In the genomic region with DNA sequence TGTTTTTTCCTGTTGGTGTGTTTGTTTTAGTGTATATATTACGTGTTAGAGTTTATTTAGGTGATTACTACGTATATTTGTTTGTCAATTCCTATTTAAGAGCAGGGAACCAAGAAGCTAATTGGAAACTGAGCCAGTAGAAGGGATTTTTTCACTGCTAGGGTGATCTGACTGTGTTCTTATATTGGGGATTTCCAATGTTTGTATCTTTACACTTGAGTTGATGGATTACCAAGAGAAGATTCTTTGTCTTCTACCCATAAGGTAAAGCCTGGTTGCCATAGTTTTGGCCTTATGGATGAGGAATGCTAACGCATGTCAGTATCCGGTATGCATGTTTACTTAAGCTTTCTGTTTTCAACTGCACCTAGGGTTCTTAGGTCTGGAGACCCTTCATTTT, we compare ENCODE assay signal across 1 cellular context.
TF ChIP-seq lines count a peak whose summit lies in the region.

No MANE protein-coding gene starts in this region.

TF ChIP-seq in GM23338, 12 proteins besides CTCF, POLR2A, EP300 and RAD21:
- TF ChIP-seq, protein P1, sequence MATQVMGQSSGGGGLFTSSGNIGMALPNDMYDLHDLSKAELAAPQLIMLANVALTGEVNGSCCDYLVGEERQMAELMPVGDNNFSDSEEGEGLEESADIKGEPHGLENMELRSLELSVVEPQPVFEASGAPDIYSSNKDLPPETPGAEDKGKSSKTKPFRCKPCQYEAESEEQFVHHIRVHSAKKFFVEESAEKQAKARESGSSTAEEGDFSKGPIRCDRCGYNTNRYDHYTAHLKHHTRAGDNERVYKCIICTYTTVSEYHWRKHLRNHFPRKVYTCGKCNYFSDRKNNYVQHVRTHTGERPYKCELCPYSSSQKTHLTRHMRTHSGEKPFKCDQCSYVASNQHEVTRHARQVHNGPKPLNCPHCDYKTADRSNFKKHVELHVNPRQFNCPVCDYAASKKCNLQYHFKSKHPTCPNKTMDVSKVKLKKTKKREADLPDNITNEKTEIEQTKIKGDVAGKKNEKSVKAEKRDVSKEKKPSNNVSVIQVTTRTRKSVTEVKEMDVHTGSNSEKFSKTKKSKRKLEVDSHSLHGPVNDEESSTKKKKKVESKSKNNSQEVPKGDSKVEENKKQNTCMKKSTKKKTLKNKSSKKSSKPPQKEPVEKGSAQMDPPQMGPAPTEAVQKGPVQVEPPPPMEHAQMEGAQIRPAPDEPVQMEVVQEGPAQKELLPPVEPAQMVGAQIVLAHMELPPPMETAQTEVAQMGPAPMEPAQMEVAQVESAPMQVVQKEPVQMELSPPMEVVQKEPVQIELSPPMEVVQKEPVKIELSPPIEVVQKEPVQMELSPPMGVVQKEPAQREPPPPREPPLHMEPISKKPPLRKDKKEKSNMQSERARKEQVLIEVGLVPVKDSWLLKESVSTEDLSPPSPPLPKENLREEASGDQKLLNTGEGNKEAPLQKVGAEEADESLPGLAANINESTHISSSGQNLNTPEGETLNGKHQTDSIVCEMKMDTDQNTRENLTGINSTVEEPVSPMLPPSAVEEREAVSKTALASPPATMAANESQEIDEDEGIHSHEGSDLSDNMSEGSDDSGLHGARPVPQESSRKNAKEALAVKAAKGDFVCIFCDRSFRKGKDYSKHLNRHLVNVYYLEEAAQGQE (IDR thresholded peaks at IDR 0.05; ENCODE audit: unreplicated experiment): no peak
- TF ChIP-seq EZH2phosphoT487 (IDR thresholded peaks at IDR 0.05; ENCODE audit: unreplicated experiment) (no peak), STAT1 (IDR thresholded peaks at IDR 0.05; ENCODE audit: unreplicated experiment) (no peak)
